In genomic region chr2:170266358-170266757, GRCh38 we compare ENCODE assay signal across 36 cellular contexts.
"Had no signal": no experiment of that assay in that cellular context is flagged by ENCODE, and none has a peak within 500 bp of the region (broad histone marks: within the 10 kb centered on the region; RNA-seq: fewer than 3 reads in every experiment).

No MANE protein-coding gene starts in this region.

- H3K27me3 ChIP-seq: MG63 had no signal

- DNase-seq: Karpas-422, Kasumi-1, MG63, MM.1S, MV-4-11, NCI-H1048, NCI-H1092, NCI-H1092 treated with DMSO at 0.1 percent for 48 hours, NCI-H1105, NCI-H1105 treated with DMSO at 0.1 percent for 48 hours, NCI-H1417, NCI-H1417 treated with DMSO at 0.1 percent for 48 hours, NCI-H1436, NCI-H1436 treated with DMSO at 0.1 percent for 48 hours, NCI-H146, NCI-H1694, NCI-H1694 treated with DMSO at 0.1 percent for 48 hours, NCI-H187, NCI-H187 treated with DMSO at 0.1 percent for 48 hours, NCI-H1930, NCI-H2029, NCI-H2029 treated with DMSO at 0.1 percent for 48 hours, NCI-H2081, NCI-H2081 treated with DMSO at 0.1 percent for 48 hours, NCI-H2107, NCI-H2171, NCI-H2171 treated with DMSO at 0.1 percent for 48 hours, NCI-H2227 treated with DMSO at 0.1 percent for 48 hours, NCI-H226, NCI-H345, NCI-H446, NCI-H446 treated with DMSO at 0.1 percent for 48 hours, NCI-H510A, NCI-H510A treated with DMSO at 0.1 percent for 48 hours, NCI-H524, NCI-H524 treated with DMSO at 0.1 percent for 48 hours had no signal

- H3K9me3 ChIP-seq: MG63 had no signal

- H3K4me3 ChIP-seq: MG63 had no signal

- H3K36me3 ChIP-seq: MG63 had no signal
